ENCODE assay signal across 1 cellular context in the genomic region with DNA sequence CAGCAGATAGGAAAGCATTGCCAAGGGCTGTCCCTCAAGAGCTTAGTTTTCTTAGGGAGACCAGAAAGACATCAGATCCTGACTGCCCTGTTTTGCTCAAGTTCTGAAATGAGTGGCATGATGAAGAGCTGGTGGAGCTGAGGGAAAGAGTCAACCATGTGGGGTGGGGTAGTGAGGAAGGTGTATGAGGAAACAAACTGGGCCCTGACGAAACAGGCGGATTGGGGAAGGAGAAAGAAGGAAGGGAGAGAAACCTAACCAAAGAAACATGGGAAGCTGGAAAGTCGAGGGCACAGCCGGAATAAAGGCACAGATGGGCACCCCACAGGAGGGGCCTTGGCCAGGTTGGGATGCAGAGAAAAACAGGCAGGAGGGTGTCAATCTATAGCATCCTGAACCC.
TF ChIP-seq lines count a peak whose summit lies in the region.

No MANE protein-coding gene starts in this region.

TF ChIP-seq in IMR-90, 13 proteins besides CTCF, POLR2A, EP300 and RAD21:
- no peak for TF ChIP-seq CEBPB (IDR thresholded peaks at IDR 0.05; ENCODE audit: low read depth, low read length)
- TF ChIP-seq FOS (IDR thresholded peaks at IDR 0.05; ENCODE audit: low read depth, low read length), result no peak
- no peak for TF ChIP-seq NFE2L2 (IDR thresholded peaks at IDR 0.05; ENCODE audit: low read depth, low read length)
- no peak for TF ChIP-seq SMC3 (IDR thresholded peaks at IDR 0.05; ENCODE audit: low read depth, low read length)
- no peak for TF ChIP-seq MXI1 (IDR thresholded peaks at IDR 0.05; ENCODE audit: borderline replicate concordance, low read depth, low read length)
- TF ChIP-seq MAFK (IDR thresholded peaks at IDR 0.05; ENCODE audit: low read depth, low read length), result no peak
- TF ChIP-seq, protein P1, sequence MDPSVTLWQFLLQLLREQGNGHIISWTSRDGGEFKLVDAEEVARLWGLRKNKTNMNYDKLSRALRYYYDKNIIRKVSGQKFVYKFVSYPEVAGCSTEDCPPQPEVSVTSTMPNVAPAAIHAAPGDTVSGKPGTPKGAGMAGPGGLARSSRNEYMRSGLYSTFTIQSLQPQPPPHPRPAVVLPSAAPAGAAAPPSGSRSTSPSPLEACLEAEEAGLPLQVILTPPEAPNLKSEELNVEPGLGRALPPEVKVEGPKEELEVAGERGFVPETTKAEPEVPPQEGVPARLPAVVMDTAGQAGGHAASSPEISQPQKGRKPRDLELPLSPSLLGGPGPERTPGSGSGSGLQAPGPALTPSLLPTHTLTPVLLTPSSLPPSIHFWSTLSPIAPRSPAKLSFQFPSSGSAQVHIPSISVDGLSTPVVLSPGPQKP (IDR thresholded peaks at IDR 0.05; ENCODE audit: borderline replicate concordance, low read depth, low read length), result no peak
- TF ChIP-seq RFX5 (IDR thresholded peaks at IDR 0.05; ENCODE audit: low read depth, low read length), result no peak
- no peak for TF ChIP-seq RCOR1 (IDR thresholded peaks at IDR 0.05; ENCODE audit: insufficient replicate concordance, low read length)
- TF ChIP-seq CHD1 (IDR thresholded peaks at IDR 0.05; ENCODE audit: low read depth, low read length), result no peak
- no peak for TF ChIP-seq BHLHE40 (IDR thresholded peaks at IDR 0.05; ENCODE audit: low read depth, low read length)
- TF ChIP-seq MAZ (IDR thresholded peaks at IDR 0.05; ENCODE audit: borderline replicate concordance, low read depth, low read length), result no peak
- TF ChIP-seq, protein P2, sequence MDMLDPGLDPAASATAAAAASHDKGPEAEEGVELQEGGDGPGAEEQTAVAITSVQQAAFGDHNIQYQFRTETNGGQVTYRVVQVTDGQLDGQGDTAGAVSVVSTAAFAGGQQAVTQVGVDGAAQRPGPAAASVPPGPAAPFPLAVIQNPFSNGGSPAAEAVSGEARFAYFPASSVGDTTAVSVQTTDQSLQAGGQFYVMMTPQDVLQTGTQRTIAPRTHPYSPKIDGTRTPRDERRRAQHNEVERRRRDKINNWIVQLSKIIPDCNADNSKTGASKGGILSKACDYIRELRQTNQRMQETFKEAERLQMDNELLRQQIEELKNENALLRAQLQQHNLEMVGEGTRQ (IDR thresholded peaks at IDR 0.05; ENCODE audit: low read depth, low read length), result no peak
